10 cellular contexts compared by ENCODE assay signal in the genomic region with DNA sequence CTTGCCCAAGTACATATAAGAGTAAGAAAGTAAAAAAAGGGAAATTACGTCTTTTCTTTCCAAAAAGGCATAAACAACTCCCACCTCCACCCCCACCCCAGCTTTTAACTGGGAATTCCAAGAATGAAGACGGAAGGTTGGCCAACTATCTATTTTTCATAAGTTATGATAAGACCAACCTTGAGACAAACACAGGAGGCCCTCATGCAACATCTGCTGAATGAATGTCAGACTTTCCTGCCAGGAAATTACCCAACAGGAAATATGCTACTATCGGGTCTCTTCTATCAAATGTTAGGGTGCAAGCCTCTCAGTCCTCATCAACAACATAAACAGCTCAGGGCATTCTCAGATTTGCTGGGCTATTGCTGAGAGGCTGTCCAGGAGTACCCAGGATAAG. TPM values are rescaled to one million over a fixed set of nuclear protein-coding genes. Genes with fewer than 3 reads are reported as not detected.
DNase-seq lines count a peak whose midpoint lies in the region; ATAC-seq, FAIRE-seq and TF ChIP-seq lines count a peak whose summit lies in the region.
"Had no signal": no experiment of that assay in that cellular context is flagged by ENCODE, and none has a peak within 500 bp of the region (broad histone marks: within the 10 kb centered on the region; RNA-seq: fewer than 3 reads in every experiment).

No MANE protein-coding gene starts in this region.

- peaks cover 75% of the 10 kb centered on the region for H3K79me2 ChIP-seq in K562 (ENCODE audit: control insufficient read depth, insufficient read depth, low read length)

- CTCF ChIA-PET in K562 (lab: Yijun Ruan, JAX; ENCODE audit: low intra/inter-chr PET ratio) = no interaction called here
- CTCF ChIA-PET in naive thymus-derived CD4-positive, alpha-beta T cell (lab: Charles Lee) = interaction anchor here (0.9 kb wide), 1 partner anchor 9 kb away, joined by 3 read pairs; no protein-coding TSS in a partner anchor

- DNase-seq in CD14-positive monocyte (ENCODE audit: low spot score) (no peak), HL-60 (ENCODE audit: low read depth in 1 of 2, low spot score in 1 of 2) (peak in 1 of 2 experiments; percentile 41), K562 (ENCODE audit: extremely low read depth in 1 of 4, low spot score in 3 of 4) (peak in 1 of 4 experiments; percentile 56), retina (no peak), epidermal melanocyte (ENCODE audit: insufficient read length, low spot score) (no peak)
- DNase-seq in naive thymus-derived CD4-positive, alpha-beta T cell = no peak
- DNase-seq in stimulated activated naive CD4-positive, alpha-beta T cell treated with Interleukin-2 at 50 U/mL for 16 hours (lab: John Stamatoyannopoulos, UW) = no peak
- DNase-seq: activated CD4-positive, CD25-positive, alpha-beta regulatory T cell had no signal

- H3K36me3 ChIP-seq in K562 (ENCODE audit: control insufficient read depth, insufficient read depth, low read length) = peaks cover 51% of the 10 kb centered on the region
- H3K36me3 ChIP-seq in naive thymus-derived CD4-positive, alpha-beta T cell (ENCODE audit: control insufficient read depth in 2 of 3, insufficient read depth in 3 of 3, low read length in 3 of 3) = peaks cover 0 to 25% (median 13%) of the 10 kb centered on the region in 3 experiments

- 0 out of 2 replicates have a peak, but pooled peaks have one; percentile 2 for TF ChIP-seq POLR2A in K562 (conservative IDR thresholded peaks at IDR 0.05)

- H3K9me3 ChIP-seq in K562 (replicated peaks; ENCODE audit: control insufficient read depth, insufficient read depth, low read depth, low read length) = no peaks in the 10 kb centered on the region; the same call in 1 of the 2 replicates
- no peaks in the 10 kb centered on the region for H3K9me3 ChIP-seq in naive thymus-derived CD4-positive, alpha-beta T cell (ENCODE audit: control insufficient read depth in 2 of 3, low read length in 3 of 3)
- H3K9me3 ChIP-seq: vagina had no signal

- H3K4me3 Mint-ChIP-seq in CD14-positive monocyte = no peak overlapping the region
- peak overlapping the region in 9 of 10 donors; percentile 35 to 100 (median 93) for H3K4me3 Mint-ChIP-seq in naive thymus-derived CD4-positive, alpha-beta T cell

- TF ChIP-seq EP300 in K562 (IDR thresholded peaks at IDR 0.05; ENCODE audit: low read length) = peak; percentile 58; the same call in 1 of the 2 replicates

- H3K4me1 ChIP-seq in K562 (replicated peaks in 1 of 2; ENCODE audit: control insufficient read depth in 2 of 2, insufficient read depth in 2 of 2, low read length in 2 of 2) = peaks cover 50 to 57% of the 10 kb centered on the region in 2 experiments
- peaks cover 15 to 33% of the 10 kb centered on the region in 2 donors for H3K4me1 ChIP-seq in naive thymus-derived CD4-positive, alpha-beta T cell (ENCODE audit: control insufficient read depth in 2 of 2, insufficient read depth in 2 of 2, low read length in 2 of 2)

- peak overlapping the region in 5 of 7 donors; percentile 0 to 99 (median 59) for H3K27ac Mint-ChIP-seq in CD14-positive monocyte
- peak overlapping the region in 3 of 9 donors; percentile 44 to 98 (median 47) for H3K27ac Mint-ChIP-seq in naive thymus-derived CD4-positive, alpha-beta T cell

- peak overlapping the region; percentile 45 to 94; a peak in 3 of 4 replicates for H3K9ac ChIP-seq in K562 (ENCODE audit: insufficient read depth in 1 of 2, low read depth in 2 of 2, low read length in 2 of 2)

- peaks cover 2 to 5% of the 10 kb centered on the region in 2 donors for H3K36me3 Mint-ChIP-seq in CD14-positive monocyte
- peaks cover 0 to 7% (median 3%) of the 10 kb centered on the region in 5 donors for H3K36me3 Mint-ChIP-seq in naive thymus-derived CD4-positive, alpha-beta T cell

- ATAC-seq in K562 (no peak), GM18868 (IDR thresholded peaks at IDR 0.05; ENCODE audit: unreplicated experiment) (no peak)
- no peak for ATAC-seq in naive thymus-derived CD4-positive, alpha-beta T cell

- no peak for FAIRE-seq in K562 (lab: Jason Lieb, UNC)

- in situ Hi-C loops in K562 (cut with MboI) = no loop called here

- intact Hi-C loops in CD14-positive monocyte (cut with micrococcal nuclease) = loop anchor here in 1 of 2 donors (5.0 to 10.0 kb wide), 6 partner anchors 40 to 1678 kb away; a partner anchor contains a TSS
- intact Hi-C loops in K562 (cut with micrococcal nuclease) = loop anchor here (2.0 to 5.0 kb wide), 3 partner anchors 42 to 425 kb away; a partner anchor contains a TSS
- intact Hi-C loops in naive thymus-derived CD4-positive, alpha-beta T cell (cut with micrococcal nuclease) = loop anchor here (5.0 to 10.0 kb wide), 5 partner anchors 190 to 628 kb away; a partner anchor contains a TSS

- TF ChIP-seq CTCF in CD14-positive monocyte (IDR thresholded peaks at IDR 0.05) = no peak
- no peak for TF ChIP-seq CTCF in HL-60 (IDR thresholded peaks at IDR 0.05; ENCODE audit: insufficient read depth, low read length)
- no peak for TF ChIP-seq CTCF in K562 (IDR thresholded peaks at IDR 0.05 in 2 of 3, conservative IDR thresholded peaks at IDR 0.05 in 1 of 3; ENCODE audit: insufficient read depth in 2 of 3, low read depth in 1 of 3, low read length in 3 of 3)

- no peak for TF ChIP-seq RAD21 in K562 (CRISPR knock-in tag; conservative IDR thresholded peaks at IDR 0.05 in 1 of 2, IDR thresholded peaks at IDR 0.05 in 1 of 2)

- no TSS peak for BruUV-seq in K562 (replicated peaks; lab: Mats Ljungman, UMichigan)

- H3K9me1 ChIP-seq in K562 (ENCODE audit: control insufficient read depth, insufficient read depth, low read length) = peaks cover 11% of the 10 kb centered on the region

- H3K4me2 ChIP-seq in K562 (ENCODE audit: insufficient read depth, low read length) = peak overlapping the region; percentile 93

- H3K27me3 ChIP-seq in HL-60 (ENCODE audit: insufficient read depth, poor library complexity, severe bottlenecking) (no peaks in the 10 kb centered on the region), K562 (ENCODE audit: control insufficient read depth in 2 of 2, insufficient read depth in 2 of 2, low read length in 2 of 2) (no peaks in the 10 kb centered on the region)
- H3K27me3 ChIP-seq in naive thymus-derived CD4-positive, alpha-beta T cell (ENCODE audit: control insufficient read depth in 2 of 2, insufficient read depth in 2 of 2, low read length in 2 of 2) = no peaks in the 10 kb centered on the region
- H3K27me3 ChIP-seq: vagina had no signal

- H3K4me3 ChIP-seq in HL-60 (replicated peaks; ENCODE audit: insufficient read depth, low read length) (no peak overlapping the region), K562 (peak overlapping the region; percentile 68)
- no peak overlapping the region for H3K4me3 ChIP-seq in naive thymus-derived CD4-positive, alpha-beta T cell (ENCODE audit: low read length)

- H2AFZ ChIP-seq in K562 (ENCODE audit: low read depth, low read length) = no peak overlapping the region

- POLR2A ChIA-PET in K562 (lab: Yijun Ruan, JAX) = interaction anchor here (0.5 to 7.0 kb wide), 14 partner anchors 9 to 402 kb away, joined by 3 to 47 read pairs (median 4); a partner anchor contains a TSS
- POLR2A ChIA-PET in naive thymus-derived CD4-positive, alpha-beta T cell (lab: Charles Lee) = interaction anchor here (1.1 to 3.6 kb wide), 2 partner anchors 56 to 61 kb away, joined by 3 to 34 read pairs; a partner anchor contains a TSS

- H4K20me1 ChIP-seq in K562 (replicated peaks; ENCODE audit: control insufficient read depth, insufficient read depth, low read length) = peaks cover 8% of the 10 kb centered on the region; the same call in 1 of the 2 replicates

- H3K9me3 Mint-ChIP-seq in CD14-positive monocyte = peaks cover 0 to 4% (median 0%) of the 10 kb centered on the region in 7 donors
- H3K9me3 Mint-ChIP-seq in naive thymus-derived CD4-positive, alpha-beta T cell = peaks cover 0 to 3% (median 0%) of the 10 kb centered on the region in 11 donors

- peaks cover 21% of the 10 kb centered on the region for H3K4me1 Mint-ChIP-seq in CD14-positive monocyte
- H3K4me1 Mint-ChIP-seq in naive thymus-derived CD4-positive, alpha-beta T cell = peaks cover 4 to 38% (median 25%) of the 10 kb centered on the region in 7 donors

- no peaks in the 10 kb centered on the region for H3K27me3 Mint-ChIP-seq in CD14-positive monocyte (ENCODE audit: low read depth in 3 of 3)
- H3K27me3 Mint-ChIP-seq in naive thymus-derived CD4-positive, alpha-beta T cell = peaks cover 0 to 11% (median 0%) of the 10 kb centered on the region in 5 donors

- 5% methylated on average over 3 of the region's 3 CpGs for WGBS in K562 (ENCODE audit: insufficient coverage, low coverage, missing lambda C conversion rate)

- peak overlapping the region; percentile 73 for H3K27ac ChIP-seq in HL-60 (replicated peaks)
- H3K27ac ChIP-seq in K562 (ENCODE audit: extremely low read depth, low read depth, low read length) = peak overlapping the region; percentile 95
- peak overlapping the region; percentile 33 for H3K27ac ChIP-seq in naive thymus-derived CD4-positive, alpha-beta T cell (ENCODE audit: low read depth, low read length)
- H3K27ac ChIP-seq: vagina had no signal

RNA-seq across cellular contexts. Expression of a gene that starts 1.9 kb away (rescaled TPM):
- 10 to 100 TPM; 19.0 to 23.7 TPM for polyA plus RNA-seq in CD14-positive monocyte
- total RNA-seq in K562 (2011; cell fraction: chromatin; rRNA removed; ENCODE audit: low replicate concordance) = 333 and 446 TPM in 2 replicates
- total RNA-seq in K562 (2011; cell fraction: nucleolus; rRNA removed) = 231 TPM in 2 replicates
- 315 and 386 TPM in 2 replicates for total RNA-seq in K562 (2011; cell fraction: nucleoplasm; rRNA removed)
- total RNA-seq in K562 (2014; rRNA removed) = 73.1 and 81.0 TPM in 2 replicates
- 60.4 and 68.5 TPM in 2 replicates for total RNA-seq in K562 (2014; rRNA removed; fragmentation: Illumina TruSeq; extraction: Trizol)
- 44.0 and 45.1 TPM in 2 replicates for total RNA-seq in K562 (2015; rRNA removed; fragmentation: Illumina TruSeq; extraction: Trizol)
- total RNA-seq in K562 (2021) = 73.6 and 84.8 TPM in 2 replicates
- 91.6 and 125 TPM in 2 replicates for polyA plus RNA-seq in K562 (2011; rRNA removed)
- 59.5 and 90.3 TPM in 2 replicates for polyA plus RNA-seq in K562 (2011; cell fraction: cytosol; rRNA removed)
- polyA plus RNA-seq in K562 (2011; cell fraction: nucleus; rRNA removed) = 211 and 227 TPM in 2 replicates
- 57.3 and 88.0 TPM in 2 replicates for polyA plus RNA-seq in K562 (2012)
- 92.9 and 96.8 TPM in 2 replicates for polyA plus RNA-seq in K562 (2014; fragmentation: Illumina TruSeq; extraction: Trizol)
- 10 to 100 TPM; 10.2 to 14.7 TPM for polyA plus RNA-seq in K562 (2014; fragmentation: Nextera tagmentation; extraction: Ambion mirVana)
- 94.7 and 100 TPM in 2 replicates for polyA plus RNA-seq in K562 (2014; rRNA removed)
- 52.5 and 61.4 TPM in 2 replicates for polyA minus RNA-seq in K562 (2011; rRNA and poly(A)+ RNA removed)
- 25.3 and 34.6 TPM in 2 replicates for polyA minus RNA-seq in K562 (2011; cell fraction: cytosol; rRNA and poly(A)+ RNA removed)
- polyA minus RNA-seq in K562 (2011; cell fraction: nucleus; rRNA and poly(A)+ RNA removed) = 62.3 and 95.3 TPM in 2 replicates
- total RNA-seq in naive thymus-derived CD4-positive, alpha-beta T cell = 100 to 1,000 TPM in 4 of 5 experiments, 10 to 100 TPM in 1; 51.7 to 186 (median 121) TPM
- 10 to 100 TPM; 37.6 to 54.9 TPM for polyA plus RNA-seq in naive thymus-derived CD4-positive, alpha-beta T cell

RNA-seq across cellular contexts. Expression of a gene that starts 30.0 kb away (rescaled TPM):
- polyA plus RNA-seq in CD14-positive monocyte (1 to 10 TPM in 1 of 2 donors, under 1 TPM in 1; 0.35 to 1.1 TPM), K562 (2011; rRNA removed) (2.8 and 3.6 TPM in 2 replicates), K562 (2014; fragmentation: Illumina TruSeq; extraction: Trizol) (1.6 and 3.2 TPM in 2 replicates), K562 (2014; fragmentation: Nextera tagmentation; extraction: Ambion mirVana) (under 1 TPM; 0.66 to 0.82 TPM), K562 (2014; rRNA removed) (1.9 and 2.2 TPM in 2 replicates)
- 22.5 and 34.3 TPM in 2 replicates for total RNA-seq in K562 (2011; cell fraction: chromatin; rRNA removed; ENCODE audit: low replicate concordance)
- 17.5 and 20.7 TPM in 2 replicates for total RNA-seq in K562 (2011; cell fraction: nucleolus; rRNA removed)
- 28.9 and 47.3 TPM in 2 replicates for total RNA-seq in K562 (2011; cell fraction: nucleoplasm; rRNA removed)
- total RNA-seq in K562 (2014; rRNA removed) (0.27 and 1.8 TPM in 2 replicates), K562 (2014; rRNA removed; fragmentation: Illumina TruSeq; extraction: Trizol) (1.9 and 2.5 TPM in 2 replicates), K562 (2015; rRNA removed; fragmentation: Illumina TruSeq; extraction: Trizol) (2.8 and 4.3 TPM in 2 replicates), K562 (2021) (2.3 and 3.3 TPM in 2 replicates)
- polyA plus RNA-seq in K562 (2011; cell fraction: cytosol; rRNA removed) = 1.4 and 4.1 TPM in 2 replicates
- 8.9 and 10.3 TPM in 2 replicates for polyA plus RNA-seq in K562 (2011; cell fraction: nucleus; rRNA removed)
- 1.8 and 11.1 TPM in 2 replicates for polyA plus RNA-seq in K562 (2012)
- polyA minus RNA-seq in K562 (2011; rRNA and poly(A)+ RNA removed) = 1.8 and 1.9 TPM in 2 replicates
- not detected in 2 replicates for polyA minus RNA-seq in K562 (2011; cell fraction: cytosol; rRNA and poly(A)+ RNA removed)
- 3.2 and 4.4 TPM in 2 replicates for polyA minus RNA-seq in K562 (2011; cell fraction: nucleus; rRNA and poly(A)+ RNA removed)
- total RNA-seq in naive thymus-derived CD4-positive, alpha-beta T cell = 1 to 10 TPM in 4 of 5 experiments, under 1 TPM in 1; 0.77 to 7.2 (median 2.7) TPM
- 1 to 10 TPM in 1 of 2 donors, under 1 TPM in 1; 0.50 to 3.2 TPM for polyA plus RNA-seq in naive thymus-derived CD4-positive, alpha-beta T cell
- total RNA-seq: vagina had no signal

RNA-seq across cellular contexts. Expression of a gene that starts 30.1 kb away (rescaled TPM):
- polyA plus RNA-seq in CD14-positive monocyte (not detected), K562 (2011; rRNA removed) (10.9 and 18.6 TPM in 2 replicates), K562 (2014; fragmentation: Illumina TruSeq; extraction: Trizol) (9.5 and 9.7 TPM in 2 replicates), K562 (2014; fragmentation: Nextera tagmentation; extraction: Ambion mirVana) (under 1 TPM; 0.04 TPM), K562 (2014; rRNA removed) (17.9 and 21.6 TPM in 2 replicates)
- total RNA-seq in K562 (2011; cell fraction: chromatin; rRNA removed; ENCODE audit: low replicate concordance) = 86.3 and 131 TPM in 2 replicates
- total RNA-seq in K562 (2011; cell fraction: nucleolus; rRNA removed) = 70.1 and 80.5 TPM in 2 replicates
- total RNA-seq in K562 (2011; cell fraction: nucleoplasm; rRNA removed) = 83.9 and 97.2 TPM in 2 replicates
- total RNA-seq in K562 (2014; rRNA removed) (6.7 and 7.4 TPM in 2 replicates), K562 (2014; rRNA removed; fragmentation: Illumina TruSeq; extraction: Trizol) (3.6 and 4.0 TPM in 2 replicates), K562 (2015; rRNA removed; fragmentation: Illumina TruSeq; extraction: Trizol) (2.9 and 3.4 TPM in 2 replicates), K562 (2021) (11.6 and 12.7 TPM in 2 replicates)
- 7.0 and 9.1 TPM in 2 replicates for polyA plus RNA-seq in K562 (2011; cell fraction: cytosol; rRNA removed)
- polyA plus RNA-seq in K562 (2011; cell fraction: nucleus; rRNA removed) = 76.1 and 118 TPM in 2 replicates
- polyA plus RNA-seq in K562 (2012) = 9.5 and 33.7 TPM in 2 replicates
- 4.5 and 5.5 TPM in 2 replicates for polyA minus RNA-seq in K562 (2011; rRNA and poly(A)+ RNA removed)
- polyA minus RNA-seq in K562 (2011; cell fraction: cytosol; rRNA and poly(A)+ RNA removed) = 1.1 and 1.6 TPM in 2 replicates
- polyA minus RNA-seq in K562 (2011; cell fraction: nucleus; rRNA and poly(A)+ RNA removed) = 13.0 and 14.4 TPM in 2 replicates
- 10 to 100 TPM; 11.9 to 37.6 (median 27.7) TPM for total RNA-seq in naive thymus-derived CD4-positive, alpha-beta T cell
- polyA plus RNA-seq in naive thymus-derived CD4-positive, alpha-beta T cell = 1 to 10 TPM in 1 of 2 donors, under 1 TPM in 1; 0.32 to 2.5 TPM

RNA-seq across cellular contexts. Expression of a gene that starts 56.3 kb away (rescaled TPM):
- polyA plus RNA-seq in CD14-positive monocyte (10 to 100 TPM; 13.9 to 40.3 TPM), K562 (2011; rRNA removed) (202 and 216 TPM in 2 replicates), K562 (2014; fragmentation: Illumina TruSeq; extraction: Trizol) (325 and 361 TPM in 2 replicates), K562 (2014; fragmentation: Nextera tagmentation; extraction: Ambion mirVana) (10 to 100 TPM; 14.7 to 14.8 TPM), K562 (2014; rRNA removed) (256 and 262 TPM in 2 replicates)
- total RNA-seq in K562 (2011; cell fraction: chromatin; rRNA removed; ENCODE audit: low replicate concordance) = 19.8 and 52.7 TPM in 2 replicates
- 56.5 and 63.0 TPM in 2 replicates for total RNA-seq in K562 (2011; cell fraction: nucleolus; rRNA removed)
- 61.2 and 72.0 TPM in 2 replicates for total RNA-seq in K562 (2011; cell fraction: nucleoplasm; rRNA removed)
- total RNA-seq in K562 (2014; rRNA removed) (155 and 188 TPM in 2 replicates), K562 (2014; rRNA removed; fragmentation: Illumina TruSeq; extraction: Trizol) (85.0 and 89.5 TPM in 2 replicates), K562 (2015; rRNA removed; fragmentation: Illumina TruSeq; extraction: Trizol) (99.5 and 102 TPM in 2 replicates), K562 (2021) (236 and 247 TPM in 2 replicates)
- polyA plus RNA-seq in K562 (2011; cell fraction: cytosol; rRNA removed) = 300 and 303 TPM in 2 replicates
- 63.0 and 65.4 TPM in 2 replicates for polyA plus RNA-seq in K562 (2011; cell fraction: nucleus; rRNA removed)
- polyA plus RNA-seq in K562 (2012) = 99.2 and 141 TPM in 2 replicates
- polyA minus RNA-seq in K562 (2011; rRNA and poly(A)+ RNA removed) = 110 and 133 TPM in 2 replicates
- polyA minus RNA-seq in K562 (2011; cell fraction: cytosol; rRNA and poly(A)+ RNA removed) = 77.4 and 89.7 TPM in 2 replicates
- polyA minus RNA-seq in K562 (2011; cell fraction: nucleus; rRNA and poly(A)+ RNA removed) = 30.2 and 47.4 TPM in 2 replicates
- total RNA-seq in naive thymus-derived CD4-positive, alpha-beta T cell = 10 to 100 TPM; 22.2 to 70.2 (median 41.7) TPM
- polyA plus RNA-seq in naive thymus-derived CD4-positive, alpha-beta T cell = 100 to 1,000 TPM; 175 to 222 TPM

Comparison
In these comparisons a context has a peak if more than half of its experiments do, and no peak if none do; other contexts are left out.
1. H3K4me3 Mint-ChIP-seq: peak in naive thymus-derived CD4-positive, alpha-beta T cell (9 of 10); none in CD14-positive monocyte (0 of 2).
2. H3K27ac ChIP-seq: peak in every context shown above with its lines; median percentile 95 in K562; 73 in HL-60; 33 in naive thymus-derived CD4-positive, alpha-beta T cell.